In genomic region chr17:72539981-72540897, GRCh38 we compare ENCODE assay signal across 1 cellular context.
TF ChIP-seq lines count a peak whose summit lies in the region.

No MANE protein-coding gene starts in this region.

TF ChIP-seq in HepG2, 621 proteins besides CTCF, POLR2A, EP300 and RAD21 (continued from another document and continues in another):
- peak; percentile 46; the same call in 1 of the 2 replicates for TF ChIP-seq ZGPAT (CRISPR knock-in tag; IDR thresholded peaks at IDR 0.05)
- TF ChIP-seq SP5 (CRISPR knock-in tag; IDR thresholded peaks at IDR 0.05; ENCODE audit: borderline replicate concordance, low read depth), result peak; percentile 28; the same call in 1 of the 2 replicates
- no peak for TF ChIP-seq ISX (CRISPR knock-in tag; conservative IDR thresholded peaks at IDR 0.05)
- peak; percentile 46; the same call in 1 of the 2 replicates for TF ChIP-seq ZNF614 (CRISPR knock-in tag; IDR thresholded peaks at IDR 0.05; ENCODE audit: borderline replicate concordance)
- no peak for TF ChIP-seq ZNF432 (CRISPR knock-in tag; IDR thresholded peaks at IDR 0.05; ENCODE audit: borderline replicate concordance)
- TF ChIP-seq PRMT3 (CRISPR knock-in tag; IDR thresholded peaks at IDR 0.05; ENCODE audit: borderline replicate concordance, low read depth), result no peak
- no peak for TF ChIP-seq TBL1XR1 (IDR thresholded peaks at IDR 0.05; ENCODE audit: borderline replicate concordance, low read length, partially characterized antibody)
- 0 out of 2 replicates have a peak, but pooled peaks have one; percentile 23 for TF ChIP-seq MXD1 (CRISPR knock-in tag; IDR thresholded peaks at IDR 0.05)
- 0 out of 2 replicates have a peak, but pooled peaks have one; percentile 20 for TF ChIP-seq HNRNPL (IDR thresholded peaks at IDR 0.05; ENCODE audit: low read depth, low read length)
- TF ChIP-seq ZNF761 (CRISPR knock-in tag; conservative IDR thresholded peaks at IDR 0.05), result peak; percentile 75; the same call in 1 of the 2 replicates
- TF ChIP-seq SMAD1 (CRISPR knock-in tag; IDR thresholded peaks at IDR 0.05; ENCODE audit: borderline replicate concordance, low read depth), result no peak
- no peak for TF ChIP-seq THAP8 (CRISPR knock-in tag; IDR thresholded peaks at IDR 0.05; ENCODE audit: borderline replicate concordance)
- peak; percentile 58; the same call in 1 of the 2 replicates for TF ChIP-seq IKZF5 (CRISPR knock-in tag; IDR thresholded peaks at IDR 0.05)
- TF ChIP-seq NFATC3 (CRISPR knock-in tag; IDR thresholded peaks at IDR 0.05), result 0 out of 2 replicates have a peak, but pooled peaks have one; percentile 19
- TF ChIP-seq TBX2 (CRISPR knock-in tag; IDR thresholded peaks at IDR 0.05; ENCODE audit: borderline replicate concordance), result peak; percentile 51; the same call in 1 of the 2 replicates
- peak; percentile 72; the same call in 1 of the 2 replicates for TF ChIP-seq POGK (CRISPR knock-in tag; conservative IDR thresholded peaks at IDR 0.05)
- TF ChIP-seq HNF1B (CRISPR knock-in tag; IDR thresholded peaks at IDR 0.05), result peak; percentile 70
- TF ChIP-seq ZNF451 (CRISPR knock-in tag; IDR thresholded peaks at IDR 0.05), result peak; percentile 69; the same call in 1 of the 2 replicates
- peak; percentile 62; the same call in 1 of the 2 replicates for TF ChIP-seq ZNF263 (CRISPR knock-in tag; IDR thresholded peaks at IDR 0.05)
- 0 out of 2 replicates have a peak, but pooled peaks have one; percentile 19 for TF ChIP-seq ADNP (CRISPR knock-in tag; IDR thresholded peaks at IDR 0.05)
- no peak for TF ChIP-seq ZNF780A (CRISPR knock-in tag; IDR thresholded peaks at IDR 0.05)
- TF ChIP-seq FLYWCH1 (CRISPR knock-in tag; IDR thresholded peaks at IDR 0.05), result no peak
- TF ChIP-seq WIZ (CRISPR knock-in tag; IDR thresholded peaks at IDR 0.05), result 0 out of 2 replicates have a peak, but pooled peaks have one; percentile 48
- peak; percentile 97; the same call in 1 of the 2 replicates for TF ChIP-seq ZNF513 (CRISPR knock-in tag; conservative IDR thresholded peaks at IDR 0.05)
- TF ChIP-seq E2F1 (CRISPR knock-in tag; IDR thresholded peaks at IDR 0.05), result no peak
- peak; percentile 25; the same call in 1 of the 2 replicates for TF ChIP-seq TAF1 (CRISPR knock-in tag; IDR thresholded peaks at IDR 0.05)
- TF ChIP-seq CBFB (CRISPR knock-in tag; IDR thresholded peaks at IDR 0.05), result peak; percentile 66; the same call in 1 of the 2 replicates
- 0 out of 2 replicates have a peak, but pooled peaks have one; percentile 5 for TF ChIP-seq HNF4A (CRISPR knock-in tag; IDR thresholded peaks at IDR 0.05)
- TF ChIP-seq STAG1 (CRISPR knock-in tag; IDR thresholded peaks at IDR 0.05), result peak; percentile 98
- no peak for TF ChIP-seq MLXIP (CRISPR knock-in tag; IDR thresholded peaks at IDR 0.05; ENCODE audit: borderline replicate concordance)
- TF ChIP-seq ZNF33B (CRISPR knock-in tag; IDR thresholded peaks at IDR 0.05), result 0 out of 2 replicates have a peak, but pooled peaks have one; percentile 15
- peak; percentile 89; the same call in 1 of the 2 replicates for TF ChIP-seq DNMT1 (CRISPR knock-in tag; IDR thresholded peaks at IDR 0.05)
- 0 out of 2 replicates have a peak, but pooled peaks have one; percentile 23 for TF ChIP-seq ZBTB26 (CRISPR knock-in tag; IDR thresholded peaks at IDR 0.05; ENCODE audit: borderline replicate concordance)
- peak; percentile 84 for TF ChIP-seq ZNF782 (CRISPR knock-in tag; IDR thresholded peaks at IDR 0.05; ENCODE audit: borderline replicate concordance)
- peak; percentile 88 for TF ChIP-seq ZBTB38 (CRISPR knock-in tag; IDR thresholded peaks at IDR 0.05)
- TF ChIP-seq ZHX1 (CRISPR knock-in tag; IDR thresholded peaks at IDR 0.05; ENCODE audit: low read depth), result peak; percentile 72; the same call in 1 of the 2 replicates
- no peak for TF ChIP-seq ZNF326 (CRISPR knock-in tag; IDR thresholded peaks at IDR 0.05; ENCODE audit: borderline replicate concordance)
- TF ChIP-seq ZNF749 (CRISPR knock-in tag; IDR thresholded peaks at IDR 0.05; ENCODE audit: borderline replicate concordance), result 0 out of 2 replicates have a peak, but pooled peaks have one; percentile 54
- TF ChIP-seq LCORL (IDR thresholded peaks at IDR 0.05), result no peak
- TF ChIP-seq LCORL (CRISPR knock-in tag; IDR thresholded peaks at IDR 0.05), result peak; percentile 72
- peak; percentile 76; the same call in 1 of the 2 replicates for TF ChIP-seq REPIN1 (CRISPR knock-in tag; IDR thresholded peaks at IDR 0.05; ENCODE audit: borderline replicate concordance, low read depth)
